ENCODE assay signal across 21 cellular contexts in the genomic region with DNA sequence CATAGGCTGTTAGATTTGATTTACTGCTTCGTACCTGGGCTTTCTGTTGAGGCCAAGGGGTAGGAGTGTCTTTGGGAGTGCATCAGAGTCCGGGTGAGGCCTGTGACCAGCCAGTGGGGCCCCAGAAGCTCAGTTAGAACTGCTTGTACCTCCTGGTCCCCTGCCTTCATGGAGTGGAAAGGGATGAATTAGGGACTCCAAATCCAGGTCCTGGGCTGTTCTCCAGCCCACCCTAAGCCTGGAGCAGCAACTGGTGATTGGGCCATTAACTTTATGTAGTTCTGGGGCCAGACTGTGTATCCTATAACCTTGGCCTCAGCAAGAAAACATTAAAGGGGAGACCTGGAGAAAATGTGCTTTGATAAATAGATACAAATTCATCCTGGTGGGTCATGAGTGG. TPM values are rescaled to one million over a fixed set of nuclear protein-coding genes. Genes with fewer than 3 reads are reported as not detected.
A peak's percentile ranks its signal among the peaks of the same experiment; 100 is the strongest.
DNase-seq lines count a peak whose midpoint lies in the region; ATAC-seq and TF ChIP-seq lines count a peak whose summit lies in the region.
"Had no signal": no experiment of that assay in that cellular context is flagged by ENCODE, and none has a peak within 500 bp of the region (broad histone marks: within the 10 kb centered on the region; RNA-seq: fewer than 3 reads in every experiment).

No MANE protein-coding gene starts in this region.

- H3K9me3 Mint-ChIP-seq in activated T-cell treated with anti-CD3 and anti-CD28 coated beads, Interleukin-2, amount 50 U/mL, for 72 hours, result no peaks in the 10 kb centered on the region
- H3K9me3 Mint-ChIP-seq in memory B cell, result no peaks in the 10 kb centered on the region
- H3K9me3 Mint-ChIP-seq in stimulated activated effector memory CD8-positive, alpha-beta T cell treated with anti-CD3 and anti-CD28 coated beads, Interleukin-12 subunit alpha, Interleukin-12 subunit beta, amount 100 ng/mL, for 72 hours, result no peaks in the 10 kb centered on the region

- peaks cover 6% of the 10 kb centered on the region for H3K27me3 Mint-ChIP-seq in activated T-cell treated with anti-CD3 and anti-CD28 coated beads, Interleukin-2, amount 50 U/mL, for 72 hours (ENCODE audit: low read depth)
- H3K27me3 Mint-ChIP-seq in memory B cell, result no peaks in the 10 kb centered on the region

- no peak overlapping the region for H3K27ac ChIP-seq in gastrocnemius medialis
- H3K27ac ChIP-seq: C4-2B, sigmoid colon, suprapubic skin had no signal

- intact Hi-C loops in gastrocnemius medialis (cut with DNase I; ENCODE audit: low total_unique reads), result no loop called here

- no peaks in the 10 kb centered on the region for H3K27me3 ChIP-seq in gastrocnemius medialis
- H3K27me3 ChIP-seq: sigmoid colon, suprapubic skin had no signal

- peaks cover 2 to 5% of the 10 kb centered on the region in 2 donors for H3K36me3 Mint-ChIP-seq in activated T-cell treated with anti-CD3 and anti-CD28 coated beads, Interleukin-2, amount 50 U/mL, for 72 hours (ENCODE audit: insufficient read depth in 2 of 2)
- H3K36me3 Mint-ChIP-seq in memory B cell, result peaks cover 6% of the 10 kb centered on the region
- peaks cover 7% of the 10 kb centered on the region for H3K36me3 Mint-ChIP-seq in stimulated activated effector memory CD8-positive, alpha-beta T cell treated with anti-CD3 and anti-CD28 coated beads, Interleukin-12 subunit alpha, Interleukin-12 subunit beta, amount 100 ng/mL, for 72 hours

- H3K9me3 ChIP-seq in gastrocnemius medialis, result no peaks in the 10 kb centered on the region
- H3K9me3 ChIP-seq: sigmoid colon, suprapubic skin had no signal

- no peak for TF ChIP-seq CTCF in gastrocnemius medialis (IDR thresholded peaks at IDR 0.05 in 4 of 5, conservative IDR thresholded peaks at IDR 0.05 in 1 of 5)

- no peak for TF ChIP-seq POLR2A in gastrocnemius medialis (IDR thresholded peaks at IDR 0.05)

- H3K36me3 ChIP-seq in gastrocnemius medialis, result no peaks in the 10 kb centered on the region
- H3K36me3 ChIP-seq: sigmoid colon, suprapubic skin had no signal

- H3K4me3 ChIP-seq in gastrocnemius medialis, result no peak overlapping the region
- H3K4me3 ChIP-seq: lung, sigmoid colon, suprapubic skin had no signal

- H3K4me1 ChIP-seq in gastrocnemius medialis, result peaks cover 0 to 11% of the 10 kb centered on the region in 2 donors
- H3K4me1 ChIP-seq: suprapubic skin had no signal

- in situ Hi-C loops in gastrocnemius medialis (cut with MboI; ENCODE audit: low sequenced_read_pairs in 4 of 4), result no loop called here

- H3K4me3 Mint-ChIP-seq in activated T-cell treated with anti-CD3 and anti-CD28 coated beads, Interleukin-2, amount 50 U/mL, for 72 hours, result peak overlapping the region; percentile 30 to 81
- H3K4me3 Mint-ChIP-seq in memory B cell, result no peak overlapping the region
- H3K4me3 Mint-ChIP-seq in stimulated activated effector memory CD8-positive, alpha-beta T cell treated with anti-CD3 and anti-CD28 coated beads, Interleukin-12 subunit alpha, Interleukin-12 subunit beta, amount 100 ng/mL, for 72 hours, result no peak overlapping the region

- H3K4me1 Mint-ChIP-seq in activated T-cell treated with anti-CD3 and anti-CD28 coated beads, Interleukin-2, amount 50 U/mL, for 72 hours (ENCODE audit: low read depth), result peaks cover 100% of the 10 kb centered on the region
- peaks cover 57% of the 10 kb centered on the region for H3K4me1 Mint-ChIP-seq in memory B cell
- peaks cover 83% of the 10 kb centered on the region for H3K4me1 Mint-ChIP-seq in stimulated activated effector memory CD8-positive, alpha-beta T cell treated with anti-CD3 and anti-CD28 coated beads, Interleukin-12 subunit alpha, Interleukin-12 subunit beta, amount 100 ng/mL, for 72 hours

- DNase-seq in activated T-cell treated with anti-CD3 and anti-CD28 coated beads, Interleukin-2, amount 50 U/mL, for 72 hours, result no peak
- DNase-seq in activated T-cell treated with anti-CD3 and anti-CD28 coated beads for 4 hours, result no peak
- peak; percentile 48 for DNase-seq in SW480 (ENCODE audit: low spot score)
- DNase-seq in memory B cell (ENCODE audit: low spot score in 2 of 2), result no peak
- DNase-seq in stimulated activated effector memory CD8-positive, alpha-beta T cell treated with anti-CD3 and anti-CD28 coated beads, Interleukin-12 subunit alpha, Interleukin-12 subunit beta, amount 100 ng/mL, for 72 hours (ENCODE audit: low spot score in 2 of 2), result no peak
- no peak for DNase-seq in amygdala (lab: John Stamatoyannopoulos, UW)
- no peak for DNase-seq in stimulated activated naive CD4-positive, alpha-beta T cell treated with Interleukin-2 at 50 U/mL for 16 hours (lab: John Stamatoyannopoulos, UW)
- DNase-seq in gastrocnemius medialis, result no peak
- DNase-seq: activated gamma-delta T cell; anterior cingulate cortex; dermis blood vessel endothelial cell; glutamatergic neuron; HCEC 1CT; NCI-H1436 treated with DMSO at 0.1 percent for 48 hours; NCI-H2171; NCI-H524; sigmoid colon; stimulated activated CD4-positive, alpha-beta T cell treated with anti-CD3 and anti-CD28 coated beads, Interleukin-15, amount 100 ng/mL, for 24 hours had no signal

- ATAC-seq in activated T-cell treated with anti-CD3 and anti-CD28 coated beads, Interleukin-2, amount 50 U/mL, for 72 hours (replicated peaks in 1 of 2), result no peak
- no peak for ATAC-seq in memory B cell (ENCODE audit: low read depth)
- ATAC-seq in stimulated activated effector memory CD8-positive, alpha-beta T cell treated with anti-CD3 and anti-CD28 coated beads, Interleukin-12 subunit alpha, Interleukin-12 subunit beta, amount 100 ng/mL, for 72 hours, result no peak
- ATAC-seq in gastrocnemius medialis, result no peak

- peak overlapping the region; percentile 81 for H3K27ac Mint-ChIP-seq in activated T-cell treated with anti-CD3 and anti-CD28 coated beads, Interleukin-2, amount 50 U/mL, for 72 hours
- H3K27ac Mint-ChIP-seq in memory B cell, result peak overlapping the region; percentile 42
- H3K27ac Mint-ChIP-seq in stimulated activated effector memory CD8-positive, alpha-beta T cell treated with anti-CD3 and anti-CD28 coated beads, Interleukin-12 subunit alpha, Interleukin-12 subunit beta, amount 100 ng/mL, for 72 hours, result peak overlapping the region; percentile 96

RNA-seq across cellular contexts. Expression of a gene that starts 42.5 kb away (rescaled TPM):
- total RNA-seq in activated T-cell treated with anti-CD3 and anti-CD28 coated beads, Interleukin-2, amount 50 U/mL, for 72 hours, result 10 to 100 TPM; 47.2 to 57.7 TPM
- total RNA-seq in gastrocnemius medialis, result 1 to 10 TPM in 3 of 4 donors, under 1 TPM in 1; 0.17 to 2.1 (median 1.4) TPM

Comparison
In these comparisons a context has a peak if more than half of its experiments do, and no peak if none do; other contexts are left out.
1. H3K27ac Mint-ChIP-seq: peak in every context shown above with its lines; median percentile 96 in stimulated activated effector memory CD8-positive, alpha-beta T cell treated with anti-CD3 and anti-CD28 coated beads, Interleukin-12 subunit alpha, Interleukin-12 subunit beta, amount 100 ng/mL, for 72 hours; 81 in activated T-cell treated with anti-CD3 and anti-CD28 coated beads, Interleukin-2, amount 50 U/mL, for 72 hours; 42 in memory B cell.
2. H3K4me3 Mint-ChIP-seq: peak in activated T-cell treated with anti-CD3 and anti-CD28 coated beads, Interleukin-2, amount 50 U/mL, for 72 hours (2 of 2); none in memory B cell (single experiment) and stimulated activated effector memory CD8-positive, alpha-beta T cell treated with anti-CD3 and anti-CD28 coated beads, Interleukin-12 subunit alpha, Interleukin-12 subunit beta, amount 100 ng/mL, for 72 hours (single experiment).
3. RNA of a gene that starts 42.5 kb away (total RNA-seq): 47.2 to 57.7 TPM in activated T-cell treated with anti-CD3 and anti-CD28 coated beads, Interleukin-2, amount 50 U/mL, for 72 hours; 0.17 to 2.1 TPM in gastrocnemius medialis; every median in the first group is over 10 times any median in the second.